ENCODE assay signal across 8 cellular contexts in the genomic region with DNA sequence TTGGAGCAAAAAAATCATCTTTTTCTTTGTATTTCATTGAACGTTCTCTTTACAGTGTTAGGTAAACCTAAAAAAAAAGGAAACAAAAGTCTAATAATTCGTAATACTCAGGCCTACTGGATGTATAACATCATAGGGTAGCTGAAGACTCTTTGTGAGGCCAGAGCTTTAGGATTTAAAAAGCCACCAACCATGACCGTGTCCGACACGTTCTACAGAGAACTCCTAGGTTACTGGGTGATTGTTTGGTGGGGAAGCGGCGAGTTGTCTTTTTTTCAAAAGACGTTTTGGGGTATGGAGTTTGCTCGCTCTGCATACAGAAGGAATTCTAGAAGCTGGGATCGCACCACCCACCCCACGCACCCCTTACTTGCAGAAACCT. TPM values are rescaled to one million over a fixed set of nuclear protein-coding genes. Genes with fewer than 3 reads are reported as not detected.
DNase-seq lines count a peak whose midpoint lies in the region; ATAC-seq and TF ChIP-seq lines count a peak whose summit lies in the region.

No MANE protein-coding gene starts in this region.

- intact Hi-C loops in Right ventricle myocardium inferior (cut with DNase I): loop anchor here (1.0 to 5.0 kb wide), 4 partner anchors 54 to 306 kb away; a partner anchor contains a TSS
- intact Hi-C loops in cardiac septum (cut with DNase I): loop anchor here (1.0 to 2.0 kb wide), 2 partner anchors 54 to 308 kb away; a partner anchor contains a TSS
- intact Hi-C loops in ovary (cut with DNase I): loop anchor here (5.0 to 10.0 kb wide), 4 partner anchors 54 to 306 kb away; a partner anchor contains a TSS

- H3K9me2 ChIP-seq in SK-N-SH: no peaks in the 10 kb centered on the region

- H3K27ac ChIP-seq in SK-N-SH (ENCODE audit: low read depth in 2 of 2, low read length in 1 of 2) (peak overlapping the region; percentile 97), ovary (peak overlapping the region; percentile 86 to 99)

- ATAC-seq in Right ventricle myocardium inferior: peak; percentile 17
- ATAC-seq in HG03097 (IDR thresholded peaks at IDR 0.05; ENCODE audit: low FRiP score, unreplicated experiment): no peak
- ATAC-seq in GM18868 (IDR thresholded peaks at IDR 0.05; ENCODE audit: unreplicated experiment): no peak

- peaks cover 26% of the 10 kb centered on the region for H4K20me1 ChIP-seq in SK-N-SH (ENCODE audit: insufficient read depth)

- TF ChIP-seq POLR2A in ovary (IDR thresholded peaks at IDR 0.05): no peak

- H3K9me3 ChIP-seq in SK-N-SH: no peaks in the 10 kb centered on the region
- no peaks in the 10 kb centered on the region for H3K9me3 ChIP-seq in ovary

- DNase-seq in Right ventricle myocardium inferior (ENCODE audit: missing footprints) (no peak), cardiac septum (ENCODE audit: low spot score) (no peak), SK-N-SH (no peak), fibroblast of pulmonary artery (ENCODE audit: low read depth) (peak; percentile 59), ovary (no peak), AG20443 (ENCODE audit: low spot score) (no peak)

- WGBS in SK-N-SH (ENCODE audit: low lambda C conversion rate): under 1% methylated on average over 11 of the region's 11 CpGs
- WGBS in ovary, 3 donors: 0% methylated on average over 11 of the region's 11 CpGs

- peak overlapping the region; percentile 99 for H3K9ac ChIP-seq in SK-N-SH

- TF ChIP-seq EP300 in SK-N-SH (IDR thresholded peaks at IDR 0.05; ENCODE audit: borderline replicate concordance in 1 of 2, low read depth in 1 of 2, low read length in 1 of 2) (no peak), ovary (IDR thresholded peaks at IDR 0.05) (no peak)

- peaks cover 38% of the 10 kb centered on the region for H3K79me2 ChIP-seq in SK-N-SH (ENCODE audit: insufficient read depth)

- H3K4me3 ChIP-seq in SK-N-SH (ENCODE audit: low read depth in 2 of 2, low read length in 1 of 2): peak overlapping the region; percentile 69 to 95
- peak overlapping the region; percentile 97 for H3K4me3 ChIP-seq in fibroblast of pulmonary artery (replicated peaks; ENCODE audit: low read depth, low read length)
- H3K4me3 ChIP-seq in ovary: peak overlapping the region; percentile 97

- CTCF ChIA-PET in SK-N-SH (lab: Yijun Ruan, JAX): interaction anchor here (1.0 to 2.0 kb wide), 6 partner anchors 9 to 56 kb away, joined by 3 to 7 read pairs (median 3); a partner anchor contains a TSS

- POLR2A ChIA-PET in SK-N-SH (lab: Yijun Ruan, JAX): interaction anchor here (0.8 to 1.8 kb wide), 6 partner anchors 11 to 283 kb away, joined by 3 to 16 read pairs (median 3); a partner anchor contains a TSS

- H3K36me3 ChIP-seq in SK-N-SH (replicated peaks in 1 of 2; ENCODE audit: control insufficient read depth in 1 of 2, insufficient read depth in 2 of 2, low read length in 1 of 2) (peaks cover 18 to 30% of the 10 kb centered on the region in 2 experiments), ovary (no peaks in the 10 kb centered on the region)

- TF ChIP-seq CTCF in SK-N-SH (IDR thresholded peaks at IDR 0.05): no peak
- TF ChIP-seq CTCF in fibroblast of pulmonary artery (IDR thresholded peaks at IDR 0.05; ENCODE audit: low read length, missing control alignments): no peak
- TF ChIP-seq CTCF in ovary (IDR thresholded peaks at IDR 0.05): no peak

- H3K27me3 ChIP-seq in SK-N-SH (ENCODE audit: insufficient read depth) (no peaks in the 10 kb centered on the region), ovary (no peaks in the 10 kb centered on the region)

- peak overlapping the region; percentile 89 for H2AFZ ChIP-seq in SK-N-SH (ENCODE audit: low read depth)

- peak overlapping the region; percentile 81 for H3K4me2 ChIP-seq in SK-N-SH

- peaks cover 14% of the 10 kb centered on the region for H3F3A ChIP-seq in SK-N-SH (replicated peaks; ENCODE audit: insufficient read depth)

- H3K4me1 ChIP-seq in SK-N-SH (ENCODE audit: control insufficient read depth in 1 of 2, insufficient read depth in 2 of 2, low read depth in 1 of 2, low read length in 1 of 2) (peaks cover 12 to 66% of the 10 kb centered on the region in 2 experiments), ovary (ENCODE audit: insufficient read depth) (peaks cover 5% of the 10 kb centered on the region)

- TF ChIP-seq RAD21 in SK-N-SH (IDR thresholded peaks at IDR 0.05; ENCODE audit: low read length): no peak

TF ChIP-seq in SK-N-SH, 30 proteins besides CTCF, POLR2A, EP300 and RAD21:
- peak; percentile 67; the same call in 1 of the 2 replicates for TF ChIP-seq MXI1 (IDR thresholded peaks at IDR 0.05; ENCODE audit: low read depth, low read length)
- TF ChIP-seq POLR2AphosphoS5 (IDR thresholded peaks at IDR 0.05; ENCODE audit: low read depth, low read length): no peak; the same call in 1 of the 2 replicates

RNA-seq across cellular contexts. Expression of a gene that starts 0.6 kb away (rescaled TPM):
- total RNA-seq in Right ventricle myocardium inferior: 120 TPM
- 108 TPM for total RNA-seq in cardiac septum
- 67.1 and 93.4 TPM in 2 replicates for polyA plus RNA-seq in SK-N-SH (2012; rRNA removed)
- 90.0 and 90.5 TPM in 2 replicates for polyA plus RNA-seq in SK-N-SH (2012; cell fraction: cytosol; rRNA removed)
- 54.2 and 85.1 TPM in 2 replicates for polyA plus RNA-seq in SK-N-SH (2012; cell fraction: nucleus; rRNA removed)
- 100 to 1,000 TPM; 107 to 196 (median 160) TPM for total RNA-seq in ovary
- polyA plus RNA-seq in ovary: 100 to 1,000 TPM in 1 of 2 donors, 10 to 100 TPM in 1; 74.2 to 214 TPM

RNA-seq across cellular contexts. Expression of a gene that starts 54.5 kb away (rescaled TPM):
- total RNA-seq in Right ventricle myocardium inferior: 22.8 TPM
- total RNA-seq in cardiac septum: 23.2 TPM
- polyA plus RNA-seq in SK-N-SH (2012; rRNA removed): 31.0 and 38.4 TPM in 2 replicates
- polyA plus RNA-seq in SK-N-SH (2012; cell fraction: cytosol; rRNA removed): 20.5 and 21.8 TPM in 2 replicates
- 66.1 and 70.6 TPM in 2 replicates for polyA plus RNA-seq in SK-N-SH (2012; cell fraction: nucleus; rRNA removed)
- total RNA-seq in ovary: 10 to 100 TPM; 20.5 to 60.9 (median 49.1) TPM
- polyA plus RNA-seq in ovary: 10 to 100 TPM; 19.8 to 60.2 TPM
